In the genomic region with DNA sequence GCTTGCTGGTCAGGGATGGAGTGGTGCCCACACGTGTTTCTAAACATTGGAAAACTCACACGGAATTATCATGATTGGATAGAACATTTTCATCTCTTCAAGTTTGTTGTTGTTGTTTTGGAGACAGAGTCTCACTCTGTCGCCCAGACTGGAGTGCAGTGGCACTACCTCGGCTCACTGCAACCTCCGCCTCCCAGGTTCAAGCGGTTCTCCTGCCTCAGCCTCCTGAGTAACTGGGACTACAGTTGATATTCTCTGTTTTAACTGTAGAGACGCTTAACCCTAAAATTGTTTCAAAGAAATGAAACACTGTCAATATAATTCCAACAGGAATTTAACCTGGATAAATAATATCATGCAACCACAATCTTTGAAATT, we compare ENCODE assay signal across 7 cellular contexts. TPM values are rescaled to one million over a fixed set of nuclear protein-coding genes. Genes with fewer than 3 reads are reported as not detected.
DNase-seq lines count a peak whose midpoint lies in the region; ATAC-seq and TF ChIP-seq lines count a peak whose summit lies in the region.
"Not testable (repeated sequence)": the region's sequence is repeated elsewhere in the genome, so short reads cannot be mapped to it uniquely, and the experiment has no call there.

No MANE protein-coding gene starts in this region.

- H3K27ac Mint-ChIP-seq in activated CD4-positive, alpha-beta T cell treated with anti-CD3 and anti-CD28 coated beads, Interleukin-2, amount 10 ng/mL, durations not matched to agents 24 days and 14 days = peak overlapping the region; percentile 93
- not testable (repeated sequence) for H3K27ac Mint-ChIP-seq in glutamatergic neuron (ENCODE audit: unreplicated experiment)

- H3K9me3 Mint-ChIP-seq in activated CD4-positive, alpha-beta T cell treated with anti-CD3 and anti-CD28 coated beads, Interleukin-2, amount 10 ng/mL, durations not matched to agents 24 days and 14 days; glutamatergic neuron (ENCODE audit: unreplicated experiment): not testable (repeated sequence)

- H3K4me1 ChIP-seq in breast epithelium = not testable (repeated sequence)
- H3K4me1 ChIP-seq in mucosa of descending colon (ENCODE audit: low read depth) = peaks cover 16% of the 10 kb centered on the region

- not testable (repeated sequence) for H3K36me3 Mint-ChIP-seq in activated CD4-positive, alpha-beta T cell treated with anti-CD3 and anti-CD28 coated beads, Interleukin-2, amount 10 ng/mL, durations not matched to agents 24 days and 14 days (ENCODE audit: low read depth); glutamatergic neuron (ENCODE audit: unreplicated experiment)

- H3K27me3 ChIP-seq in breast epithelium = not testable (repeated sequence)

- peak overlapping the region; percentile 90 to 91 for H3K27ac ChIP-seq in breast epithelium

- intact Hi-C loops in activated CD4-positive, alpha-beta T cell treated with anti-CD3 and anti-CD28 coated beads, Interleukin-2, amount 10 ng/mL, durations not matched to agents 24 days and 14 days (cut with micrococcal nuclease) = loop anchor here (2.0 kb wide), 1 partner anchor 494 kb away; a partner anchor contains a TSS
- intact Hi-C loops in breast epithelium (cut with DNase I; ENCODE audit: low total_unique reads); mucosa of descending colon (cut with DNase I, micrococcal nuclease): not testable (repeated sequence)

- TF ChIP-seq POLR2A in breast epithelium (IDR thresholded peaks at IDR 0.05) = not testable (repeated sequence)

- H3K4me3 Mint-ChIP-seq in activated CD4-positive, alpha-beta T cell treated with anti-CD3 and anti-CD28 coated beads, Interleukin-2, amount 10 ng/mL, durations not matched to agents 24 days and 14 days = peak overlapping the region; percentile 87
- H3K4me3 Mint-ChIP-seq in glutamatergic neuron (ENCODE audit: unreplicated experiment) = peak overlapping the region; percentile 91

- H3K4me1 Mint-ChIP-seq in activated CD4-positive, alpha-beta T cell treated with anti-CD3 and anti-CD28 coated beads, Interleukin-2, amount 10 ng/mL, durations not matched to agents 24 days and 14 days = peaks cover 11% of the 10 kb centered on the region
- H3K4me1 Mint-ChIP-seq in glutamatergic neuron (ENCODE audit: low read depth, unreplicated experiment) = not testable (repeated sequence)

- not testable (repeated sequence) for H3K36me3 ChIP-seq in breast epithelium; mucosa of descending colon (ENCODE audit: low read depth)

- ATAC-seq in mucosa of descending colon = not testable (repeated sequence)

- not testable (repeated sequence) for DNase-seq in GM12865 (ENCODE audit: low read depth); LNCaP clone FGC (ENCODE audit: low read depth); activated CD4-positive, alpha-beta T cell treated with anti-CD3 and anti-CD28 coated beads, Interleukin-2, amount 10 ng/mL, durations not matched to agents 24 days and 14 days; breast epithelium (ENCODE audit: low spot score in 2 of 2); glutamatergic neuron; skeletal muscle cell (ENCODE audit: low read depth)
- DNase-seq in mucosa of descending colon = peak in 1 of 3 donors; percentile 26

- TF ChIP-seq CTCF in GM12865 (IDR thresholded peaks at IDR 0.05; ENCODE audit: insufficient read depth, low read depth, low read length, missing control alignments); LNCaP clone FGC (IDR thresholded peaks at IDR 0.05; ENCODE audit: control insufficient read depth, extremely low read depth, insufficient read depth); breast epithelium (IDR thresholded peaks at IDR 0.05); glutamatergic neuron (IDR thresholded peaks at IDR 0.05; ENCODE audit: partially characterized antibody, unreplicated experiment); mucosa of descending colon (IDR thresholded peaks at IDR 0.05): not testable (repeated sequence)

- H3K4me3 ChIP-seq in GM12865 (ENCODE audit: low read depth, low read length) = peak overlapping the region; percentile 87
- peak overlapping the region; percentile 99 for H3K4me3 ChIP-seq in LNCaP clone FGC (ENCODE audit: low read depth, low read length)
- peak overlapping the region; percentile 59 to 89 (median 76) for H3K4me3 ChIP-seq in breast epithelium
- peak overlapping the region; percentile 65 for H3K4me3 ChIP-seq in mucosa of descending colon
- H3K4me3 ChIP-seq in skeletal muscle cell (ENCODE audit: low read depth, low read length) = peak overlapping the region; percentile 90

- H3K9me3 ChIP-seq in breast epithelium, mucosa of descending colon: not testable (repeated sequence)

- H3K27me3 Mint-ChIP-seq in activated CD4-positive, alpha-beta T cell treated with anti-CD3 and anti-CD28 coated beads, Interleukin-2, amount 10 ng/mL, durations not matched to agents 24 days and 14 days = peaks cover 21% of the 10 kb centered on the region
- H3K27me3 Mint-ChIP-seq in glutamatergic neuron (ENCODE audit: unreplicated experiment) = not testable (repeated sequence)

RNA-seq across cellular contexts. Expression of a gene that starts 0.6 kb away (rescaled TPM):
- total RNA-seq in activated CD4-positive, alpha-beta T cell treated with anti-CD3 and anti-CD28 coated beads, Interleukin-2, amount 10 ng/mL, durations not matched to agents 24 days and 14 days = 30.3 and 31.3 TPM in 2 replicates
- total RNA-seq in breast epithelium = 10 to 100 TPM; 19.0 to 33.1 (median 20.3) TPM
- 26.7 TPM for total RNA-seq in glutamatergic neuron (ENCODE audit: unreplicated experiment)
- 10 to 100 TPM; 20.6 to 22.6 (median 21.4) TPM for total RNA-seq in mucosa of descending colon
